1 cellular context compared by ENCODE assay signal in the genomic region with DNA sequence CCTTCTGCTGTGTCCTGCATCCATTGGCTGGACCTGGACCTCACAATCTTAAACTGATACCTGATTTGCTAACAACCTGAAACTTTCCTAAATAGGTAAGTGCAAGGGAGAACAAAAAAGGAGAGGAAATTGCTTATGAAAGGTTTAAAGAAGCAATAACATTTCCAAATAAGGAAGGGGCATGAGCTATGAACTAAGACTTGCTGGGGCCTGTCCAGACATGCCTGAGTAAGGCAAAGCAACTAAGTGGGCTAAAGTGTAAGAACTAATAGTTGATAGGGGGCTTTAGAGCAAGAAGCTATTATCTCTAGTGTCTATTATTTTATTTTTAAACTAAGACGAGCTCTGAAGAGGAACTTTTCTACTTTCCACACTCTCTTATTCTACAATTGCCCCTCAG.
TF ChIP-seq lines count a peak whose summit lies in the region.

No MANE protein-coding gene starts in this region.

TF ChIP-seq in GM23338, 12 proteins besides CTCF, POLR2A, EP300 and RAD21 (continued from another document):
- TF ChIP-seq, protein P1, sequence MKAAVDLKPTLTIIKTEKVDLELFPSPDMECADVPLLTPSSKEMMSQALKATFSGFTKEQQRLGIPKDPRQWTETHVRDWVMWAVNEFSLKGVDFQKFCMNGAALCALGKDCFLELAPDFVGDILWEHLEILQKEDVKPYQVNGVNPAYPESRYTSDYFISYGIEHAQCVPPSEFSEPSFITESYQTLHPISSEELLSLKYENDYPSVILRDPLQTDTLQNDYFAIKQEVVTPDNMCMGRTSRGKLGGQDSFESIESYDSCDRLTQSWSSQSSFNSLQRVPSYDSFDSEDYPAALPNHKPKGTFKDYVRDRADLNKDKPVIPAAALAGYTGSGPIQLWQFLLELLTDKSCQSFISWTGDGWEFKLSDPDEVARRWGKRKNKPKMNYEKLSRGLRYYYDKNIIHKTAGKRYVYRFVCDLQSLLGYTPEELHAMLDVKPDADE (IDR thresholded peaks at IDR 0.05): no peak
- TF ChIP-seq NANOG (IDR thresholded peaks at IDR 0.05; ENCODE audit: borderline replicate concordance) (no peak), ZNF114 (CRISPR knock-in tag; IDR thresholded peaks at IDR 0.05) (no peak), CREB1 (CRISPR knock-in tag; IDR thresholded peaks at IDR 0.05; ENCODE audit: low read depth) (no peak), POLR2AphosphoS5 (IDR thresholded peaks at IDR 0.05; ENCODE audit: low read depth) (no peak), ZNF331 (CRISPR knock-in tag; IDR thresholded peaks at IDR 0.05; ENCODE audit: low read depth) (no peak), JUNB (IDR thresholded peaks at IDR 0.05; ENCODE audit: unreplicated experiment) (no peak)
TF ChIP-seq in GM23338: peak in this region for 0.
